21 cellular contexts compared by ENCODE assay signal in genomic region chr20:61292821-61293612, GRCh38. TPM values are rescaled to one million over a fixed set of nuclear protein-coding genes. Genes with fewer than 3 reads are reported as not detected.
DNase-seq lines count a peak whose midpoint lies in the region; ATAC-seq and TF ChIP-seq lines count a peak whose summit lies in the region.
"Had no signal": no experiment of that assay in that cellular context is flagged by ENCODE, and none has a peak within 500 bp of the region (broad histone marks: within the 10 kb centered on the region; RNA-seq: fewer than 3 reads in every experiment).

No MANE protein-coding gene starts in this region.

- no peak overlapping the region for H2BK120ac ChIP-seq in neuronal stem cell (ENCODE audit: low read depth, low read length)

- H2AK5ac ChIP-seq in neuronal stem cell (ENCODE audit: low read depth, low read length): peak overlapping the region; percentile 35

- no peak overlapping the region for H3K4ac ChIP-seq in neuronal stem cell (ENCODE audit: low read length)

- no peak overlapping the region for H3K23ac ChIP-seq in neuronal stem cell (ENCODE audit: low read depth, low read length, poor library complexity)

- peak overlapping the region; percentile 44 for H3K4me2 ChIP-seq in BLaER1
- no peak overlapping the region for H3K4me2 ChIP-seq in neuronal stem cell (ENCODE audit: insufficient read depth, low read length, poor library complexity, severe bottlenecking)
- H3K4me2 ChIP-seq in PC-3 (ENCODE audit: low read length): no peak overlapping the region
- H3K4me2 ChIP-seq: A549 had no signal

- H4K91ac ChIP-seq in neuronal stem cell (ENCODE audit: low read depth, low read length, poor library complexity): no peak overlapping the region

- H3K9me3 ChIP-seq in BLaER1: peaks cover 12% of the 10 kb centered on the region
- H3K9me3 ChIP-seq in neuronal stem cell (replicated peaks in 1 of 2; ENCODE audit: control insufficient read depth in 2 of 2, insufficient read depth in 1 of 2, low read depth in 1 of 2, low read length in 2 of 2): peaks cover 3 to 9% of the 10 kb centered on the region in 2 donors
- H3K9me3 ChIP-seq in PC-3 (ENCODE audit: low read length): 0 out of 2 replicates have a peak, but pooled peaks cover 4% of the 10 kb centered on the region
- H3K9me3 ChIP-seq: A549 had no signal

- no peaks in the 10 kb centered on the region for H3K79me1 ChIP-seq in neuronal stem cell (ENCODE audit: low read depth, low read length)

- TF ChIP-seq CTCF in chondrocyte (IDR thresholded peaks at IDR 0.05): no peak
- TF ChIP-seq CTCF in PC-3 (conservative IDR thresholded peaks at IDR 0.05; ENCODE audit: low read depth, low read length): no peak

- H3K4me3 ChIP-seq in BLaER1 (no peak overlapping the region), neuronal stem cell (ENCODE audit: low read length in 2 of 2) (no peak overlapping the region), PC-3 (ENCODE audit: low read length) (no peak overlapping the region)
- H3K4me3 ChIP-seq: A549, GM23248 had no signal

- H3F3A ChIP-seq in PC-3 (ENCODE audit: low read length, unreplicated experiment): no peaks in the 10 kb centered on the region

- no peaks in the 10 kb centered on the region for H3K79me2 ChIP-seq in PC-3 (ENCODE audit: low read length)

- H3K36me3 Mint-ChIP-seq in chondrocyte (ENCODE audit: low read depth): no peaks in the 10 kb centered on the region
- H3K36me3 Mint-ChIP-seq: CD14-positive monocyte; CD4-positive, alpha-beta memory T cell had no signal

- no peaks in the 10 kb centered on the region for H4K20me1 ChIP-seq in BLaER1
- no peaks in the 10 kb centered on the region for H4K20me1 ChIP-seq in PC-3 (ENCODE audit: low read length)

- no peak overlapping the region for H3K4me3 Mint-ChIP-seq in chondrocyte (ENCODE audit: unreplicated experiment)
- H3K4me3 Mint-ChIP-seq: CD14-positive monocyte; CD4-positive, alpha-beta memory T cell; HFFc6 had no signal

- H3K18ac ChIP-seq in neuronal stem cell (ENCODE audit: low read length): peak overlapping the region; percentile 72

- ATAC-seq in Right ventricle myocardium inferior (peak; percentile 80), PC-3 (no peak)
- ATAC-seq: A549, HCT116 had no signal

- no peak overlapping the region for H2BK15ac ChIP-seq in neuronal stem cell (ENCODE audit: low read length)

- POLR2A ChIA-PET in PC-3 (lab: Charles Lee; ENCODE audit: unreplicated experiment): no interaction called here

- H3K36me3 ChIP-seq in BLaER1: no peaks in the 10 kb centered on the region
- no peaks in the 10 kb centered on the region for H3K36me3 ChIP-seq in neuronal stem cell (replicated peaks in 1 of 2; ENCODE audit: control insufficient read depth in 2 of 2, insufficient read depth in 2 of 2, low read length in 2 of 2)
- no peaks in the 10 kb centered on the region for H3K36me3 ChIP-seq in PC-3 (ENCODE audit: low read depth, low read length)

- no peak overlapping the region for H4K8ac ChIP-seq in neuronal stem cell (ENCODE audit: low read depth, low read length)

- H2AFZ ChIP-seq in neuronal stem cell (ENCODE audit: low read length) (no peak overlapping the region), PC-3 (ENCODE audit: low read length) (no peak overlapping the region)
- H2AFZ ChIP-seq: GM23248 had no signal

- WGBS in neuronal stem cell (ENCODE audit: extremely low coverage in 2 of 2, insufficient read length in 2 of 2, insufficient replicate concordance in 1 of 2), 2 donors: no CpG with 5 or more reads among the region's 19 CpGs

- intact Hi-C loops in Right ventricle myocardium inferior (cut with DNase I) (no loop called here), cardiac septum (cut with DNase I) (no loop called here), PC-3 (cut with micrococcal nuclease) (no loop called here)

- peaks cover 10% of the 10 kb centered on the region for H3K4me1 Mint-ChIP-seq in chondrocyte (ENCODE audit: low read depth)
- H3K4me1 Mint-ChIP-seq: CD14-positive monocyte; CD4-positive, alpha-beta memory T cell had no signal

- CTCF ChIA-PET in PC-3 (lab: Charles Lee): no interaction called here

- BruUV-seq in PC-3 (replicated peaks; lab: Mats Ljungman, UMichigan): no TSS peak

- H3K27me3 Mint-ChIP-seq in chondrocyte (ENCODE audit: low read depth): no peaks in the 10 kb centered on the region
- H3K27me3 Mint-ChIP-seq: CD4-positive, alpha-beta memory T cell had no signal

- H3K4me1 ChIP-seq in BLaER1 (peaks cover 34% of the 10 kb centered on the region), neuronal stem cell (ENCODE audit: control insufficient read depth in 2 of 2, insufficient read depth in 1 of 2, low read depth in 1 of 2, low read length in 2 of 2) (peaks cover 0 to 8% of the 10 kb centered on the region in 2 donors), PC-3 (ENCODE audit: insufficient read depth, low read length) (no peaks in the 10 kb centered on the region)

- no peaks in the 10 kb centered on the region for H3K9me3 Mint-ChIP-seq in chondrocyte (ENCODE audit: low read depth)

- H3K9ac ChIP-seq in BLaER1: no peak overlapping the region
- H3K9ac ChIP-seq in neuronal stem cell (ENCODE audit: low read depth, low read length, poor library complexity): peak overlapping the region; percentile 66
- no peak overlapping the region for H3K9ac ChIP-seq in PC-3 (ENCODE audit: low read length)
- H3K9ac ChIP-seq: GM23248 had no signal

- no peak overlapping the region for H3K14ac ChIP-seq in neuronal stem cell (ENCODE audit: low read length)

- no peak overlapping the region for H2BK12ac ChIP-seq in neuronal stem cell (ENCODE audit: low read length)

- DNase-seq in Right ventricle myocardium inferior (ENCODE audit: missing footprints) (no peak), cardiac septum (ENCODE audit: low spot score) (no peak), chondrocyte (ENCODE audit: low spot score) (peak; percentile 82), neuronal stem cell (ENCODE audit: low spot score) (no peak), PC-3 (no peak), NCI-H526 (lab: John Stamatoyannopoulos, UW) (no peak), SHP77 treated with DMSO at 0.1 percent for 48 hours (lab: John Stamatoyannopoulos, UW) (no peak)
- DNase-seq: AML-193; CD4-positive, alpha-beta memory T cell; DMS153; DMS79; GDM1; GM23248; H7; HFFc6 had no signal

- no peak overlapping the region for H2BK5ac ChIP-seq in neuronal stem cell (ENCODE audit: low read length)

- no peak overlapping the region for H3K27ac Mint-ChIP-seq in chondrocyte (ENCODE audit: unreplicated experiment)
- H3K27ac Mint-ChIP-seq: CD14-positive monocyte; CD4-positive, alpha-beta memory T cell; HFFc6 had no signal

- no peaks in the 10 kb centered on the region for H3K9me2 ChIP-seq in PC-3 (replicated peaks; ENCODE audit: low read length)

- peak overlapping the region; percentile 37; the same call in 1 of the 2 replicates for H3K27ac ChIP-seq in BLaER1
- no peak overlapping the region for H3K27ac ChIP-seq in neuronal stem cell (replicated peaks; ENCODE audit: low read length)
- H3K27ac ChIP-seq in PC-3 (ENCODE audit: low read length): no peak overlapping the region
- H3K27ac ChIP-seq: 22Rv1, A549, GM23248, HL-60 had no signal

- H3K27me3 ChIP-seq in BLaER1 (no peaks in the 10 kb centered on the region), neuronal stem cell (ENCODE audit: control insufficient read depth in 3 of 3, insufficient read depth in 3 of 3, low read depth in 1 of 3, low read length in 3 of 3) (no peaks in the 10 kb centered on the region), PC-3 (ENCODE audit: low read length) (peaks cover 15% of the 10 kb centered on the region; the same call in 1 of the 2 replicates)

RNA-seq across cellular contexts. Expression of gene CDH4, which starts 41.0 kb away (rescaled TPM):
- total RNA-seq in Right ventricle myocardium inferior (0.08 TPM), cardiac septum (not detected), chondrocyte (0.48 to 1.1 TPM (median 0.99 TPM) in 3 replicates), PC-3 (2014; rRNA removed) (not detected in 2 replicates)
- polyA plus RNA-seq in neuronal stem cell (2013, experiment 1 of 2): 10.2 TPM
- polyA plus RNA-seq in neuronal stem cell (2013, experiment 2 of 2): 10.4 TPM
- polyA plus RNA-seq: CD14-positive monocyte had no signal
